Comparison of ENCODE assay signal across 9 cellular contexts in the genomic region with DNA sequence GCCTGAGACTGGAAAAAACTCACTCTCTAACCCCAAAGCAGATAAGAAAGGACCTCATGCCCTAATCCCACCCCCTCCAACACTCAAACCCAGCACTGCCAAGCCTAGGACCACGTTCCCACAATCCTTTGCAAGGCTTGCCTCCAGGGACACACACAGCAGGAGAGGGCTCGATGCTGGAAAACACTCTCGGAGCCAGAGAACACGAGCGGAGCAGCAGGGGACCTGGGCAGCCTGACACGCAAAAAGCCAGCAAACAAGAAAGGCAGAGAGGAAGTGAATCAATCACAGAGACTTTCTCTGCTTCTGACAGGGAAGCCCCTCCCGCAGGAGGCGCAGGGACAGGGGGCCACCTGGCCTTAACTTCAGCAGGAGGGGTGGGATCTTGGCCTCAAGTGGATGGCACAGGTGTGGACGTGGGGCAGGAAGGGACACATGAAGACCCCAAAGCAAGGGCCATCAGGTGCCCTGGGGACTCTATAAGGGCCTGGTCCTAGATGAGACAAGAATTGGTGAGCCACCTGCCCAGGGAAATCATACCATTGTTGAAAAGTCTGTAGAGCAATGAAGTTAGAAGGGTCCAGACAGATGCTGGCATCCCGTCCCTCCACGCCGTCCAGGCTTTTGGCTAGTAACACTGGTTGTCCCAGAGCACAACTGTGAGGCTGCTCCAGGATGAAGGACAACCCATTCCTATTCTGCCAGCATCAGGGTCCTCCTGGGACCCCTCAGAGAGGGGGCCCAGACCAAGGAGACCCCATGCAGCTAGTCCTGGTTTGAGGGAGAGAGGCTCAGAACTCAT. TPM values are rescaled to one million over a fixed set of nuclear protein-coding genes. Genes with fewer than 3 reads are reported as not detected.
DNase-seq lines count a peak whose midpoint lies in the region; ATAC-seq and TF ChIP-seq lines count a peak whose summit lies in the region.
"Had no signal": no experiment of that assay in that cellular context is flagged by ENCODE, and none has a peak within 500 bp of the region (broad histone marks: within the 10 kb centered on the region; RNA-seq: fewer than 3 reads in every experiment).

No MANE protein-coding gene starts in this region.

- no peaks in the 10 kb centered on the region for H3K9me3 Mint-ChIP-seq in activated naive CD8-positive, alpha-beta T cell (ENCODE audit: low read depth)
- no peaks in the 10 kb centered on the region for H3K9me3 Mint-ChIP-seq in activated naive CD8-positive, alpha-beta T cell treated with anti-CD3 and anti-CD28 coated beads, Interleukin-2, amount 50 U/mL, for 24 hours

- H3K36me3 ChIP-seq in iPS-15b (ENCODE audit: control insufficient read depth, insufficient read depth, low read length) (no peaks in the 10 kb centered on the region), upper lobe of right lung (no peaks in the 10 kb centered on the region)

- peaks cover 29% of the 10 kb centered on the region for H3K27me3 ChIP-seq in iPS-15b (ENCODE audit: control insufficient read depth, insufficient read depth, low read length)
- peaks cover 54% of the 10 kb centered on the region for H3K27me3 ChIP-seq in upper lobe of right lung

- TF ChIP-seq CTCF in upper lobe of right lung (IDR thresholded peaks at IDR 0.05), result no peak

- H3K36me3 Mint-ChIP-seq in activated naive CD8-positive, alpha-beta T cell, result no peaks in the 10 kb centered on the region
- H3K36me3 Mint-ChIP-seq in activated naive CD8-positive, alpha-beta T cell treated with anti-CD3 and anti-CD28 coated beads, Interleukin-2, amount 50 U/mL, for 24 hours (ENCODE audit: low read depth), result no peaks in the 10 kb centered on the region

- H3K9ac ChIP-seq in iPS-15b (ENCODE audit: low read depth, low read length), result no peak overlapping the region

- H3K4me3 Mint-ChIP-seq in activated naive CD8-positive, alpha-beta T cell, result peak overlapping the region; percentile 72
- H3K4me3 Mint-ChIP-seq in activated naive CD8-positive, alpha-beta T cell treated with anti-CD3 and anti-CD28 coated beads, Interleukin-2, amount 50 U/mL, for 24 hours, result no peak overlapping the region

- H3K27ac ChIP-seq in upper lobe of right lung, result no peak overlapping the region

- no peak for DNase-seq in activated naive CD8-positive, alpha-beta T cell treated with anti-CD3 and anti-CD28 coated beads, Interleukin-2, amount 50 U/mL, for 24 hours
- DNase-seq in NCI-H748 (lab: John Stamatoyannopoulos, UW; ENCODE audit: unreplicated experiment) (peak; percentile 80), upper lobe of right lung (peak; percentile 40), NCI-H226 (no peak)

- intact Hi-C loops in upper lobe of right lung (cut with DNase I), result loop anchor here (10.0 kb wide), 1 partner anchor 313 kb away; no protein-coding TSS in a partner anchor

- H3K27ac Mint-ChIP-seq in activated naive CD8-positive, alpha-beta T cell, result no peak overlapping the region
- no peak overlapping the region for H3K27ac Mint-ChIP-seq in activated naive CD8-positive, alpha-beta T cell treated with anti-CD3 and anti-CD28 coated beads, Interleukin-2, amount 50 U/mL, for 24 hours

- H3K4me1 Mint-ChIP-seq in activated naive CD8-positive, alpha-beta T cell (ENCODE audit: low read depth), result peaks cover 28% of the 10 kb centered on the region
- H3K4me1 Mint-ChIP-seq in activated naive CD8-positive, alpha-beta T cell treated with anti-CD3 and anti-CD28 coated beads, Interleukin-2, amount 50 U/mL, for 24 hours, result peaks cover 22% of the 10 kb centered on the region

- peaks cover 6% of the 10 kb centered on the region for H3K4me1 ChIP-seq in iPS-15b (ENCODE audit: control insufficient read depth, insufficient read depth, low read length)
- peaks cover 18% of the 10 kb centered on the region for H3K4me1 ChIP-seq in upper lobe of right lung

- H3K4me3 ChIP-seq in iPS-15b (ENCODE audit: low read depth, low read length), result peak overlapping the region; percentile 69
- H3K4me3 ChIP-seq in upper lobe of right lung, result no peak overlapping the region

- H3K9me3 ChIP-seq in iPS-15b (ENCODE audit: control insufficient read depth, insufficient read depth, low read length), result no peaks in the 10 kb centered on the region
- H3K9me3 ChIP-seq in upper lobe of right lung, result no peaks in the 10 kb centered on the region

- no peak for ATAC-seq in activated naive CD8-positive, alpha-beta T cell treated with anti-CD3 and anti-CD28 coated beads, Interleukin-2, amount 50 U/mL, for 24 hours
- no peak for ATAC-seq in upper lobe of right lung
- ATAC-seq in GM21447 (IDR thresholded peaks at IDR 0.05; ENCODE audit: unreplicated experiment), result no peak
- ATAC-seq in HG02623 (IDR thresholded peaks at IDR 0.05; ENCODE audit: unreplicated experiment), result no peak

- H3K27me3 Mint-ChIP-seq in activated naive CD8-positive, alpha-beta T cell, result no peaks in the 10 kb centered on the region
- peaks cover 4% of the 10 kb centered on the region for H3K27me3 Mint-ChIP-seq in activated naive CD8-positive, alpha-beta T cell treated with anti-CD3 and anti-CD28 coated beads, Interleukin-2, amount 50 U/mL, for 24 hours

RNA-seq across cellular contexts. Expression of gene SDK2, which starts 2.3 kb away (rescaled TPM):
- 2.3 TPM for total RNA-seq in upper lobe of right lung
- total RNA-seq: HepG2 had no signal

Comparison
In these comparisons a context has a peak if more than half of its experiments do, and no peak if none do; other contexts are left out.
1. DNase-seq: peak in NCI-H748 (single experiment) and upper lobe of right lung (single experiment); none in activated naive CD8-positive, alpha-beta T cell treated with anti-CD3 and anti-CD28 coated beads, Interleukin-2, amount 50 U/mL, for 24 hours (single experiment) and NCI-H226 (single experiment).